In the genomic region with DNA sequence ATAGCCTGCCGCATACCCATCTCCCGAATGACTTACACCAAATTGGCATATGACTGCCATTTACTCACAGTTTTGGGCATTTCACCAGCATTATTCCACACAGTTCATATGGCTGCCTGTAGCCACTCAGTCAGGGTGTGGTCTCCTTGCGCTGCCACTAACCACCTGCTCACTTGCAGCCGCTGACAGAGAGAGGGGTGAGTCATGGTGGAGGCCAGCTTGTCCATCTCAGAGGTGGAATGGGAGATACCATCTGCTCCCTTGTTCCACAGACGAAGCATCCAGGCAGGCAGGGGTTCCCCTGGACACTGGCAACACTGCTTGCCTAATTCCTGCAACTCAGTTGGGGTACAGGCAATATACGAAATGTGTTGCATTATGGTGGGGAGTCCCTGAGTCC, we compare ENCODE assay signal across 16 cellular contexts. TPM values are rescaled to one million over a fixed set of nuclear protein-coding genes. Genes with fewer than 3 reads are reported as not detected.
A peak's percentile ranks its signal among the peaks of the same experiment; 100 is the strongest.
DNase-seq lines count a peak whose midpoint lies in the region; ATAC-seq, FAIRE-seq and TF ChIP-seq lines count a peak whose summit lies in the region.
"Had no signal": no experiment of that assay in that cellular context is flagged by ENCODE, and none has a peak within 500 bp of the region (broad histone marks: within the 10 kb centered on the region; RNA-seq: fewer than 3 reads in every experiment).

No MANE protein-coding gene starts in this region.

- peak; percentile 72 for DNase-seq in ELR (ENCODE audit: low read depth)
- peak; percentile 87 for DNase-seq in M059J (ENCODE audit: low read depth)
- DNase-seq in astrocyte (ENCODE audit: low read depth), result peak; percentile 27
- DNase-seq in activated CD4-positive, alpha-beta T cell treated with anti-CD3 and anti-CD28 coated beads, Interleukin-2, amount 50 U/mL, for 4 hours, result no peak
- DNase-seq in activated CD4-positive, CD25-positive, alpha-beta regulatory T cell treated with anti-CD3 and anti-CD28 coated beads, Interleukin-2, amount 50 U/mL, for 72 hours, result no peak
- DNase-seq: activated CD4-positive, alpha-beta T cell treated with anti-CD3 and anti-CD28 coated beads for 36 hours; activated T-cell treated with anti-CD3 and anti-CD28 coated beads, Interleukin-2, amount 50 U/mL, for 48 hours; amygdala; KG1; NCI-H1930; occipital lobe; spleen; T-cell had no signal

- H3K36me3 Mint-ChIP-seq in astrocyte (ENCODE audit: low read depth, unreplicated experiment), result no peaks in the 10 kb centered on the region
- H3K36me3 Mint-ChIP-seq: CD14-positive monocyte, T-cell had no signal

- no peak overlapping the region for H3K4me2 ChIP-seq in astrocyte (ENCODE audit: low read length)

- H3K27ac Mint-ChIP-seq in astrocyte (ENCODE audit: unreplicated experiment), result no peak overlapping the region
- H3K27ac Mint-ChIP-seq: activated CD4-positive, alpha-beta T cell treated with anti-CD3 and anti-CD28 coated beads for 36 hours; CD14-positive monocyte; T-cell had no signal

- H3K4me3 ChIP-seq in astrocyte (ENCODE audit: insufficient read depth, low read depth, low read length), result no peak overlapping the region
- no peak overlapping the region for H3K4me3 ChIP-seq in mucosa of rectum (ENCODE audit: low read length in 2 of 2)
- H3K4me3 ChIP-seq: spleen had no signal

- H3K4me1 Mint-ChIP-seq in astrocyte (ENCODE audit: low read depth, unreplicated experiment), result peaks cover 10% of the 10 kb centered on the region

- H3K9me3 Mint-ChIP-seq in astrocyte (ENCODE audit: unreplicated experiment), result no peaks in the 10 kb centered on the region
- H3K9me3 Mint-ChIP-seq: T-cell had no signal

- FAIRE-seq in astrocyte (lab: Jason Lieb, UNC), result no peak

- H3K9ac ChIP-seq in astrocyte (ENCODE audit: low read length) (no peak overlapping the region), mucosa of rectum (ENCODE audit: low read depth in 1 of 2, low read length in 2 of 2) (no peak overlapping the region)

- H3K27ac ChIP-seq in astrocyte (ENCODE audit: low read depth, low read length) (no peak overlapping the region), mucosa of rectum (ENCODE audit: low read depth in 2 of 2, low read length in 2 of 2) (peak overlapping the region; percentile 48 to 62)
- H3K27ac ChIP-seq: spleen had no signal

- ATAC-seq in HG03571 (IDR thresholded peaks at IDR 0.05; ENCODE audit: unreplicated experiment), result no peak
- ATAC-seq: activated CD4-positive, alpha-beta T cell treated with anti-CD3 and anti-CD28 coated beads for 36 hours; T-cell had no signal

- H3K27me3 ChIP-seq in astrocyte (ENCODE audit: insufficient read depth, low read length), result no peaks in the 10 kb centered on the region
- H3K27me3 ChIP-seq in mucosa of rectum (ENCODE audit: control insufficient read depth in 2 of 2, insufficient read depth in 2 of 2, low read length in 2 of 2), result no peaks in the 10 kb centered on the region
- H3K27me3 ChIP-seq: spleen had no signal

- no peak for TF ChIP-seq CTCF in astrocyte (IDR thresholded peaks at IDR 0.05; ENCODE audit: insufficient read depth, low read depth, low read length)

- H4K20me1 ChIP-seq in astrocyte (ENCODE audit: insufficient read depth, low read length), result no peaks in the 10 kb centered on the region

- H3K4me1 ChIP-seq in astrocyte (ENCODE audit: insufficient read depth, low read length) (no peaks in the 10 kb centered on the region), mucosa of rectum (ENCODE audit: control insufficient read depth in 2 of 2, insufficient read depth in 2 of 2, low read length in 2 of 2) (peaks cover 0 to 2% of the 10 kb centered on the region in 2 donors)

- H3K79me2 ChIP-seq in astrocyte (ENCODE audit: insufficient read depth, low read length), result no peaks in the 10 kb centered on the region

- H3K9me3 ChIP-seq in astrocyte (ENCODE audit: insufficient read depth, low read depth, low read length) (no peaks in the 10 kb centered on the region), mucosa of rectum (ENCODE audit: control insufficient read depth in 2 of 2, low read length in 2 of 2) (no peaks in the 10 kb centered on the region)
- H3K9me3 ChIP-seq: spleen had no signal

- H3K36me3 ChIP-seq in astrocyte (ENCODE audit: insufficient read depth, low read length) (no peaks in the 10 kb centered on the region), mucosa of rectum (ENCODE audit: control insufficient read depth in 2 of 2, insufficient read depth in 2 of 2, low read length in 2 of 2) (no peaks in the 10 kb centered on the region)

- H3K27me3 Mint-ChIP-seq in astrocyte (ENCODE audit: low read depth, unreplicated experiment), result peaks cover 3% of the 10 kb centered on the region
- H3K27me3 Mint-ChIP-seq: activated CD4-positive, alpha-beta T cell treated with anti-CD3 and anti-CD28 coated beads for 36 hours; T-cell had no signal

- H3K4me3 Mint-ChIP-seq in astrocyte (ENCODE audit: unreplicated experiment), result no peak overlapping the region
- H3K4me3 Mint-ChIP-seq: activated CD4-positive, alpha-beta T cell treated with anti-CD3 and anti-CD28 coated beads for 36 hours; CD14-positive monocyte; T-cell had no signal

- H2AFZ ChIP-seq in astrocyte (ENCODE audit: low read depth, low read length), result no peak overlapping the region

RNA-seq across cellular contexts. Expression of gene CCRL2, which starts 15.6 kb away (rescaled TPM):
- 0.27 and 1.0 TPM in 2 replicates for total RNA-seq in M059J (2014; rRNA removed; shearing (Covaris generic))
- total RNA-seq in astrocyte, result 0.17 TPM in 1 of 2 replicates, not detected in the other

RNA-seq across cellular contexts. Expression of gene LTF, which starts 42.1 kb away (rescaled TPM):
- total RNA-seq in M059J (2014; rRNA removed; shearing (Covaris generic)), result 0.30 and 0.52 TPM in 2 replicates
- total RNA-seq in astrocyte, result not detected in 2 replicates
- total RNA-seq: activated CD4-positive, alpha-beta T cell treated with anti-CD3 and anti-CD28 coated beads for 36 hours had no signal

RNA-seq across cellular contexts. Expression of gene CCR5, which starts 51.9 kb away (rescaled TPM):
- total RNA-seq in M059J (2014; rRNA removed; shearing (Covaris generic)), result not detected in 2 replicates
- total RNA-seq in astrocyte, result not detected in 2 replicates

Comparison
In these comparisons a context has a peak if more than half of its experiments do, and no peak if none do; other contexts are left out.
1. DNase-seq: peak in ELR (single experiment), M059J (single experiment) and astrocyte (single experiment); none in activated CD4-positive, alpha-beta T cell treated with anti-CD3 and anti-CD28 coated beads, Interleukin-2, amount 50 U/mL, for 4 hours (0 of 2) and activated CD4-positive, CD25-positive, alpha-beta regulatory T cell treated with anti-CD3 and anti-CD28 coated beads, Interleukin-2, amount 50 U/mL, for 72 hours (single experiment).